In the genomic region with DNA sequence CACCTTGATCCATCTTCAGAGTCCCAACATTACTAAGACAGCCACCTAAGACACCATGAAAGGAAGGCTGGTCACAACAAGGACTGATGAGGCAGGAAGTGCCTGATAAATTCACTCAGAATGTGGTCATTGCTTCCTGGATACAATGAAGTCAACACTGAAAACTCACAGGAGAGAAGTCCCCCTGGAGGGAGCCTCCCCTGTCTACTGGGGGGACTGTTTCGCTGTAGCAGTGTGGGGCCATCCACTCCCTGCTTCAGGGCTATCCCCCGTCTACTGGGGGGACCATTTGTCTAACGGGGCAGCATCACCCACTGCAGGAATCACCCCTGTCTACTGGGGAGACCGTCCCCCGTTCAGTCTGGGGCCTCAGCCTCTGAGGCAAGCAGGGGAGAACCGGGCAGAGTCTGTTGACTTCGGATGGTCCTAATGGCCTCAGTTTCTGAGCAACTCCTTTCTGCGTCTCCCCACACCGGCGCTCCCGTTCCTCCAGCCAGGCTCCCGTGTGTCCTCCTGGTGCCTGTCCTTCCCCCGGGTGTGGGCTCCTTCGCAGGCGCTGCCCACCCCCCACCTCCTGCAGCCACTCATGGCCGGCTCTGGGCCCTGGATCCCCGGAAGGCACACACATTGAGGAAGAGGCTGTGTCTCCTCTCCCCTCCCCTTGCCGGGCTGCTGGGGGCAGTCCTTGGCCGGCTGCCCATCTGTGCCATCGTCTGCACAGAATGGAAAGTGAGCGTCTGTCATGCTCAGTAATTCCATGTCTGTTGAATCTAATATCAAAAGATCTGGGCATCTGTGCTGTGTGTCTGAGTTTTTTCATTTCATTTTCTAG, we compare ENCODE assay signal across 1 cellular context.
TF ChIP-seq lines count a peak whose summit lies in the region.

No MANE protein-coding gene starts in this region.

TF ChIP-seq in K562, 482 proteins besides CTCF, POLR2A, EP300 and RAD21 (continued from another document):
- TF ChIP-seq HBP1 (CRISPR knock-in tag; IDR thresholded peaks at IDR 0.05) (no peak), ATF1 (CRISPR knock-in tag; IDR thresholded peaks at IDR 0.05) (no peak), ATF1 (tag; IDR thresholded peaks at IDR 0.05) (no peak), ZNF121 (CRISPR knock-in tag; conservative IDR thresholded peaks at IDR 0.05) (no peak), TCF7L2 (IDR thresholded peaks at IDR 0.05; ENCODE audit: low read depth, low read length) (no peak)
